In the genomic region with DNA sequence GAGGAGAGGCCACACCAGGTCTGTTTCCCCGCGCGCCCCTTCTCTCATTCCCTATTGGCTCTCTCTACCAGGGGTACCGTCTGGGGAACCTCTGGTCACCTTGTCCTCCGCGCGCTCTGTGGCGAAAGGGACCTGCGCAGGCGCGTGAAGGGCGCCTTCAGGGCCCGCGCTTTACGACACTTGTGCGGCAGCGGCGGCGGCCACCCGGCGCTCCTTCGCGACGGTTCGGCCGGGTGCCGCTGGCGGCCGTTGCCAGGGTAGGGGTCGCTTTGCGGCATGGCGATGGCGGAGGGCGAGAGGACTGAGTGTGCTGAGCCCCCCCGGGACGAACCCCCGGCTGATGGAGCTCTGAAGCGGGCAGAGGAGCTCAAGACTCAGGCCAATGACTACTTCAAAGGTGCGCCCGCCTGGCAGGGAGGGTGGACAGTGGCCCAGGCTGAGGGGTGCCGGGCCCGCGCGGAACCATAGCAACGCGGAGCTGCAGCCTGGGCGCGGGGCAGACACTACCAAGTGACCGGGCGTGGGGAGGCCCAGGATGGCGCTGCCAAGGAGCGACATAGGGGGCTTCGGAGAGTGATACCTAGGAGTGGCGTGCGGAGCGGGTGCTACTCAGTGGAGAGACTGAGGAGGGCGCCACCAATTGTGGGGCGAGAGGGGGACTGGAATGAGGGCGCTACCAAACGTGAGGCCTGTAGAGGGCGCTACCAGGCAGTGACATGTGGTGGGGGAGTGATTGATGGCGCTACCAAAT, we compare ENCODE assay signal across 8 cellular contexts. TPM values are rescaled to one million over a fixed set of nuclear protein-coding genes. Genes with fewer than 3 reads are reported as not detected.
A peak's percentile ranks its signal among the peaks of the same experiment; 100 is the strongest.
DNase-seq lines count a peak whose midpoint lies in the region; FAIRE-seq and TF ChIP-seq lines count a peak whose summit lies in the region.

Gene PPP5C, plus strand, starts transcription at position 267 of the 751 bp plus-strand sequence. Its CDS starts 10 bp downstream, at position 277.

- FAIRE-seq in H54 (lab: Jason Lieb, UNC), result no peak

- H3K9ac ChIP-seq in MM.1S (ENCODE audit: low read length) (peak within 1 kb of the TSS; percentile 89), stomach smooth muscle (ENCODE audit: low read length in 2 of 2) (peak within 1 kb of the TSS; percentile 81 to 84)

- H2AFZ ChIP-seq in MM.1S (ENCODE audit: low read length), result peak within 1 kb of the TSS; percentile 93

- peak within 1 kb of the TSS; percentile 99 for H3K27ac Mint-ChIP-seq in neural crest cell (ENCODE audit: unreplicated experiment)

- H3K27me3 Mint-ChIP-seq in neural crest cell (ENCODE audit: low read depth), result no peaks in the 10 kb centered on the region

- no peaks in the 10 kb centered on the region for H3K9me2 ChIP-seq in MM.1S (replicated peaks; ENCODE audit: insufficient read depth, low read length)

- H3K4me2 ChIP-seq in MM.1S (ENCODE audit: low read depth, low read length), result peak within 1 kb of the TSS; percentile 83

- H3K27ac ChIP-seq in MM.1S (ENCODE audit: low read length), result peak within 1 kb of the TSS; percentile 43; the same call in 1 of the 2 replicates
- peak within 1 kb of the TSS; percentile 74 for H3K27ac ChIP-seq in stomach smooth muscle (ENCODE audit: low read length)

- peak; percentile 91 for DNase-seq in EL
- peak; percentile 84 for DNase-seq in H54 (ENCODE audit: insufficient read length, low spot score)
- peak; percentile 95 for DNase-seq in MM.1S
- DNase-seq in SIG-M5 treated with dmso at 0.1 percent for 504 hours (lab: John Stamatoyannopoulos, UW; ENCODE audit: unreplicated experiment), result peak; percentile 90
- DNase-seq in activated gamma-delta T cell treated with Interleukin-2 at 50 U/mL for 16 hours, result peak; percentile 82
- DNase-seq in foreskin fibroblast, result peak; percentile 94 to 98
- peak; percentile 87 for DNase-seq in neural crest cell (ENCODE audit: low read depth, low spot score)

- peaks cover 38% of the 10 kb centered on the region for H3K4me1 Mint-ChIP-seq in neural crest cell

- H3K4me3 Mint-ChIP-seq in neural crest cell, result peak within 1 kb of the TSS; percentile 99

- H3K27me3 ChIP-seq in MM.1S (replicated peaks; ENCODE audit: insufficient read depth, low read length) (peaks cover 15% of the 10 kb centered on the region), stomach smooth muscle (ENCODE audit: control insufficient read depth in 1 of 2, insufficient read depth in 2 of 2, low read length in 2 of 2) (no peaks in the 10 kb centered on the region)

- TF ChIP-seq POLR2A in H54 (IDR thresholded peaks at IDR 0.05; ENCODE audit: low read depth, low read length), result peak; percentile 52; the same call in 1 of the 2 replicates

- H3K9me3 ChIP-seq in MM.1S (replicated peaks; ENCODE audit: insufficient read depth, low read length) (no peaks in the 10 kb centered on the region), stomach smooth muscle (ENCODE audit: control insufficient read depth in 2 of 2, low read length in 2 of 2) (no peaks in the 10 kb centered on the region)

- H3K4me3 ChIP-seq in MM.1S (ENCODE audit: low read length), result peak within 1 kb of the TSS; percentile 96
- peak within 1 kb of the TSS; percentile 71 to 94 for H3K4me3 ChIP-seq in foreskin fibroblast (ENCODE audit: low read depth in 1 of 2, low read length in 2 of 2)
- H3K4me3 ChIP-seq in stomach smooth muscle (ENCODE audit: low read length in 2 of 2), result peak within 1 kb of the TSS; percentile 95 to 96

- peaks cover 3% of the 10 kb centered on the region for H3K36me3 Mint-ChIP-seq in neural crest cell (ENCODE audit: low read depth)

- H3K36me3 ChIP-seq in MM.1S (replicated peaks; ENCODE audit: insufficient read depth, low read length) (no peaks in the 10 kb centered on the region; the same call in 1 of the 2 replicates), stomach smooth muscle (ENCODE audit: control insufficient read depth in 2 of 2, insufficient read depth in 2 of 2, low read length in 2 of 2) (peaks cover 0 to under 1% of the 10 kb centered on the region in 2 donors)

- peaks cover 51% of the 10 kb centered on the region for H3K79me2 ChIP-seq in MM.1S (ENCODE audit: low read length)

- H3K4me1 ChIP-seq in MM.1S (ENCODE audit: low read length) (peaks cover 36% of the 10 kb centered on the region), stomach smooth muscle (ENCODE audit: control insufficient read depth, insufficient read depth, low read length) (peaks cover 52% of the 10 kb centered on the region)

- 0 out of 2 replicates have a peak, but pooled peaks cover 6% of the 10 kb centered on the region for H3F3A ChIP-seq in MM.1S (ENCODE audit: insufficient read depth, low read length)

- peaks cover 6% of the 10 kb centered on the region; the same call in 1 of the 2 replicates for H4K20me1 ChIP-seq in MM.1S (ENCODE audit: insufficient read depth, low read length)

- no peaks in the 10 kb centered on the region for H3K9me3 Mint-ChIP-seq in neural crest cell

- peak; percentile 99; the same call in 1 of the 2 replicates for TF ChIP-seq CTCF in MM.1S (IDR thresholded peaks at IDR 0.05; ENCODE audit: low read length)
- TF ChIP-seq CTCF in foreskin fibroblast (IDR thresholded peaks at IDR 0.05; ENCODE audit: low read depth, low read length), result peak; percentile 97
- TF ChIP-seq CTCF in neural crest cell (conservative IDR thresholded peaks at IDR 0.05), result peak; percentile 78

RNA-seq across cellular contexts. Expression of gene PPP5C, which starts in this region (rescaled TPM):
- total RNA-seq in neural crest cell, result 113 and 114 TPM in 2 replicates

Comparison
In these comparisons a context has a peak if more than half of its experiments do, and no peak if none do; other contexts are left out.
1. Peak in every context shown above with its lines: DNase-seq, H3K4me3 ChIP-seq and H3K27ac ChIP-seq.